In the genomic region with DNA sequence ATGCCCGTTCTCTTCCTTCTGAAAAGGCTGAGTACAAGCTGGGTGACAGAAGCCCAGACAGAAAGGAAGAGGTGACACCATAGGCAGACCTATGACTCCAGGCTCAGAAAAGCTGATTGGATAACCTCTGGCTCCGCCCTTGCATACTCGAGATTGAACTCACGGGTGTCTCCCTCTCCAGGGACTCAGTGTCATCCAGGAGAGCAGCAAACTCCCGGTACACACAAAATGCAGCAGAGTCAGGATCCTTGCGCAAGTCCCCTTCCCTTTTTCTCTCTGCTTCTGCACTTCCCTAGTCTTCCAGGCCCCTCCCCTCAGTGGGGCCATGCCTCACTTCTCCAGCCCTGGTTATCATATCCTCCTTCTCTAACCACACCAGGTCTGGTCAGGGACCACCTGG, we compare ENCODE assay signal across 2 cellular contexts.
TF ChIP-seq lines count a peak whose summit lies in the region.

No MANE protein-coding gene starts in this region.

TF ChIP-seq in GM23338, 12 proteins besides CTCF, POLR2A, EP300 and RAD21:
- TF ChIP-seq CREB1 (CRISPR knock-in tag; IDR thresholded peaks at IDR 0.05; ENCODE audit: low read depth), result no peak
- no peak for TF ChIP-seq EZH2 (IDR thresholded peaks at IDR 0.05; ENCODE audit: low read depth, unreplicated experiment)
- no peak for TF ChIP-seq STAT1 (IDR thresholded peaks at IDR 0.05; ENCODE audit: unreplicated experiment)
- TF ChIP-seq, protein P1, sequence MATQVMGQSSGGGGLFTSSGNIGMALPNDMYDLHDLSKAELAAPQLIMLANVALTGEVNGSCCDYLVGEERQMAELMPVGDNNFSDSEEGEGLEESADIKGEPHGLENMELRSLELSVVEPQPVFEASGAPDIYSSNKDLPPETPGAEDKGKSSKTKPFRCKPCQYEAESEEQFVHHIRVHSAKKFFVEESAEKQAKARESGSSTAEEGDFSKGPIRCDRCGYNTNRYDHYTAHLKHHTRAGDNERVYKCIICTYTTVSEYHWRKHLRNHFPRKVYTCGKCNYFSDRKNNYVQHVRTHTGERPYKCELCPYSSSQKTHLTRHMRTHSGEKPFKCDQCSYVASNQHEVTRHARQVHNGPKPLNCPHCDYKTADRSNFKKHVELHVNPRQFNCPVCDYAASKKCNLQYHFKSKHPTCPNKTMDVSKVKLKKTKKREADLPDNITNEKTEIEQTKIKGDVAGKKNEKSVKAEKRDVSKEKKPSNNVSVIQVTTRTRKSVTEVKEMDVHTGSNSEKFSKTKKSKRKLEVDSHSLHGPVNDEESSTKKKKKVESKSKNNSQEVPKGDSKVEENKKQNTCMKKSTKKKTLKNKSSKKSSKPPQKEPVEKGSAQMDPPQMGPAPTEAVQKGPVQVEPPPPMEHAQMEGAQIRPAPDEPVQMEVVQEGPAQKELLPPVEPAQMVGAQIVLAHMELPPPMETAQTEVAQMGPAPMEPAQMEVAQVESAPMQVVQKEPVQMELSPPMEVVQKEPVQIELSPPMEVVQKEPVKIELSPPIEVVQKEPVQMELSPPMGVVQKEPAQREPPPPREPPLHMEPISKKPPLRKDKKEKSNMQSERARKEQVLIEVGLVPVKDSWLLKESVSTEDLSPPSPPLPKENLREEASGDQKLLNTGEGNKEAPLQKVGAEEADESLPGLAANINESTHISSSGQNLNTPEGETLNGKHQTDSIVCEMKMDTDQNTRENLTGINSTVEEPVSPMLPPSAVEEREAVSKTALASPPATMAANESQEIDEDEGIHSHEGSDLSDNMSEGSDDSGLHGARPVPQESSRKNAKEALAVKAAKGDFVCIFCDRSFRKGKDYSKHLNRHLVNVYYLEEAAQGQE (IDR thresholded peaks at IDR 0.05; ENCODE audit: unreplicated experiment), result no peak
- no peak for TF ChIP-seq ZNF114 (CRISPR knock-in tag; IDR thresholded peaks at IDR 0.05)

TF ChIP-seq in HepG2, 621 proteins besides CTCF, POLR2A, EP300 and RAD21:
- TF ChIP-seq ZNF446 (CRISPR knock-in tag; IDR thresholded peaks at IDR 0.05) (no peak), CBX5 (CRISPR knock-in tag; IDR thresholded peaks at IDR 0.05; ENCODE audit: borderline replicate concordance) (no peak), TEAD3 (CRISPR knock-in tag; optimal IDR thresholded peaks at IDR 0.05; ENCODE audit: borderline replicate concordance) (no peak), CEBPB (IDR thresholded peaks at IDR 0.05; ENCODE audit: borderline replicate concordance, low read depth, low read length) (peak; percentile 26; the same call in 1 of the 2 replicates), ZFP1 (CRISPR knock-in tag; IDR thresholded peaks at IDR 0.05) (no peak)
